In the genomic region with DNA sequence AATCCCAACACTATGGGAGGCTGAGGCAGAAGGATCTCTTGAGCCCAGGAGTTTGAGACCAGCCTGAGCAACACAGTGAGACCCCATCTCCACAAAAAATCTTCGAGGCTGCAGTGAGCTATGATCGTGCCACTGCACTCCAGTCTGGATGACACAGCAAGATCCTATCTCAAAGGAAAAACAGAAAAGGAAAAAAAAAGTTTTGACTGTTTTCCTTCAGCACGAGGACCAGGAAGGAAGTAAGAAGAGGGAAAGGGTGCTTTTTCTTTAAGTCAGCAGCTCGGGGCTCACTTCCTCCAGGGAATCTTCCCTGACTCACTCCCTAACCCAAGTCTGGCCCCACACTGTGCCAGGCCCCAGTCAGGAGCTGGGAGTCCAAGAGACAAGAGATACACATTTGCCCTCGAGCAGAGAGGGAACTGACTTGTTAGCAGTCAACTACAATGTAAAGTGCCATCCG, we compare ENCODE assay signal across 10 cellular contexts. TPM values are rescaled to one million over a fixed set of nuclear protein-coding genes. Genes with fewer than 3 reads are reported as not detected.
DNase-seq lines count a peak whose midpoint lies in the region; ATAC-seq and TF ChIP-seq lines count a peak whose summit lies in the region.
"Had no signal": no experiment of that assay in that cellular context is flagged by ENCODE, and none has a peak within 500 bp of the region (broad histone marks: within the 10 kb centered on the region; RNA-seq: fewer than 3 reads in every experiment).

No MANE protein-coding gene starts in this region.

- no peak for ATAC-seq in activated CD8-positive, alpha-beta T cell treated with anti-CD3 and anti-CD28 coated beads for 36 hours
- peak in 1 of 2 donors; percentile 41 for ATAC-seq in left cardiac atrium
- ATAC-seq in GM19324 (IDR thresholded peaks at IDR 0.05; ENCODE audit: low FRiP score, unreplicated experiment) = no peak
- no peak for ATAC-seq in GM18498 (IDR thresholded peaks at IDR 0.05; ENCODE audit: unreplicated experiment)
- no peak for ATAC-seq in GM18505 (IDR thresholded peaks at IDR 0.05; ENCODE audit: unreplicated experiment)

- peak overlapping the region in 14 of 21 experiments; percentile 19 to 88 (median 72) for H3K27ac ChIP-seq in skin epidermis

- H3K36me3 Mint-ChIP-seq in HFFc6 (ENCODE audit: low read depth) = peaks cover 3% of the 10 kb centered on the region; the same call in 1 of the 2 replicates
- peaks cover 5% of the 10 kb centered on the region for H3K36me3 Mint-ChIP-seq in activated CD8-positive, alpha-beta T cell treated with anti-CD3 and anti-CD28 coated beads for 36 hours (ENCODE audit: low read depth)

- CTCF ChIA-PET in activated CD8-positive, alpha-beta T cell treated with anti-CD3 and anti-CD28 coated beads for 36 hours (lab: Charles Lee) = interaction anchor here (0.8 to 1.3 kb wide), 2 partner anchors 51 to 57 kb away, joined by 3 read pairs; no protein-coding TSS in a partner anchor

- peaks cover 63% of the 10 kb centered on the region for H3K4me1 Mint-ChIP-seq in HFFc6 (ENCODE audit: low read depth)
- peaks cover 81% of the 10 kb centered on the region for H3K4me1 Mint-ChIP-seq in activated CD8-positive, alpha-beta T cell treated with anti-CD3 and anti-CD28 coated beads for 36 hours (ENCODE audit: low read depth)

- H3K4me3 ChIP-seq in skin epidermis = no peak overlapping the region

- H3K27me3 Mint-ChIP-seq in HFFc6 (ENCODE audit: insufficient read depth) = no peaks in the 10 kb centered on the region
- H3K27me3 Mint-ChIP-seq in activated CD8-positive, alpha-beta T cell treated with anti-CD3 and anti-CD28 coated beads for 36 hours = no peaks in the 10 kb centered on the region

- intact Hi-C loops in activated CD8-positive, alpha-beta T cell treated with anti-CD3 and anti-CD28 coated beads for 36 hours (cut with micrococcal nuclease) = no loop called here
- intact Hi-C loops in left cardiac atrium (cut with DNase I) = no loop called here

- H3K9me3 Mint-ChIP-seq in HFFc6 = no peaks in the 10 kb centered on the region
- no peaks in the 10 kb centered on the region for H3K9me3 Mint-ChIP-seq in activated CD8-positive, alpha-beta T cell treated with anti-CD3 and anti-CD28 coated beads for 36 hours

- TF ChIP-seq CTCF in HFFc6 (IDR thresholded peaks at IDR 0.05) = no peak
- no peak for TF ChIP-seq CTCF in activated CD8-positive, alpha-beta T cell treated with anti-CD3 and anti-CD28 coated beads for 36 hours (IDR thresholded peaks at IDR 0.05)

- peak overlapping the region; percentile 85 for H3K27ac Mint-ChIP-seq in HFFc6
- H3K27ac Mint-ChIP-seq in activated CD8-positive, alpha-beta T cell treated with anti-CD3 and anti-CD28 coated beads for 36 hours = peak overlapping the region; percentile 5

- DNase-seq in HFFc6 (peak; percentile 62), left cardiac atrium (peak; percentile 63), NCI-H2107 treated with DMSO at 0.1 percent for 48 hours (lab: John Stamatoyannopoulos, UW; ENCODE audit: unreplicated experiment) (no peak)
- DNase-seq in activated CD8-positive, alpha-beta T cell treated with anti-CD3 and anti-CD28 coated beads for 36 hours = no peak
- DNase-seq: activated T-cell treated with anti-CD3 and anti-CD28 coated beads for 4 hours, NCI-H748 treated with DMSO at 0.1 percent for 48 hours had no signal

- TF ChIP-seq POLR2A in GM18505 (IDR thresholded peaks at IDR 0.05; ENCODE audit: borderline replicate concordance, extremely low read depth, insufficient read depth, insufficient read length) = no peak

- peak overlapping the region; percentile 58 for H3K4me3 Mint-ChIP-seq in HFFc6
- H3K4me3 Mint-ChIP-seq in activated CD8-positive, alpha-beta T cell treated with anti-CD3 and anti-CD28 coated beads for 36 hours = no peak overlapping the region

- POLR2A ChIA-PET in activated CD8-positive, alpha-beta T cell treated with anti-CD3 and anti-CD28 coated beads for 36 hours (lab: Charles Lee) = interaction anchor here (0.9 to 6.0 kb wide), 4 partner anchors 13 to 66 kb away, joined by 3 to 47 read pairs (median 10); partner anchors contain the start of gene ARRB1

RNA-seq across cellular contexts. Expression of gene ARRB1, which starts 14.2 kb away (rescaled TPM):
- 10 to 100 TPM; 10.8 to 14.4 (median 11.2) TPM for total RNA-seq in HFFc6 (2021; fragmentation: NEBNext Ultra II Directional; extraction: Animal tissue kit (Norgen Biotek cat#: 25700))
- total RNA-seq in activated CD8-positive, alpha-beta T cell treated with anti-CD3 and anti-CD28 coated beads for 36 hours = 10 to 100 TPM; 16.2 to 18.8 TPM
- total RNA-seq in left cardiac atrium = 10 to 100 TPM; 28.4 to 39.4 TPM

Comparison
In these comparisons a context has a peak if more than half of its experiments do, and no peak if none do; other contexts are left out.
1. DNase-seq: peak in HFFc6 (single experiment) and left cardiac atrium (single experiment); none in activated CD8-positive, alpha-beta T cell treated with anti-CD3 and anti-CD28 coated beads for 36 hours (single experiment) and NCI-H2107 treated with DMSO at 0.1 percent for 48 hours (single experiment).